In the genomic region with DNA sequence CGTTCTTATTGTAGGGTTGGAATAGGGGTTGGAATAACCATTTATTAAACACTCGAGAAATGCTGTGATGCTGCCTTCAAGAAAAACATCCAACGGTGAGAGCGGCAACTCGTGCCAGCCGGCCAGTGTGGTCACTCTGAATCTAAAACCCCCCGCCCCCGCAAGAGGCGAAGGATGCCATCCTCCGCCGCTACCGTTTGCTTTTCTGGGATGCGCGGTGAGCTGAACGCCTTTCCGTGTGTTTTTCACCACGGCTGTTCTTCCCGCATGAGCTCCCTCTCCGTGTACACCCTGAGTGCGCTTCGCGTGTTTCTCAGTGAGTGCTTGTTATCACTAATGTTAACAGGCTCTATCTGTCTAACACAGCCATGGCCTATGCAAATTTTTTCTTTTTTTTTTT, we compare ENCODE assay signal across 6 cellular contexts. TPM values are rescaled to one million over a fixed set of nuclear protein-coding genes. Genes with fewer than 3 reads are reported as not detected.
"Had no signal": no experiment of that assay in that cellular context is flagged by ENCODE, and none has a peak within 500 bp of the region (broad histone marks: within the 10 kb centered on the region; RNA-seq: fewer than 3 reads in every experiment).

No MANE protein-coding gene starts in this region.

- ATAC-seq: K562 had no signal

- H3K27ac ChIP-seq: GM23248 had no signal

- H2AFZ ChIP-seq: GM23248 had no signal

- H3K4me3 ChIP-seq: GM23248, K562 had no signal

- DNase-seq: GM23248, GOT3, H7, HCEC 1CT, IMR-90 had no signal

RNA-seq across cellular contexts. Expression of gene RIPK4, which starts 42.0 kb away (rescaled TPM):
- total RNA-seq: K562 had no signal
